1 cellular context compared by ENCODE assay signal in the genomic region with DNA sequence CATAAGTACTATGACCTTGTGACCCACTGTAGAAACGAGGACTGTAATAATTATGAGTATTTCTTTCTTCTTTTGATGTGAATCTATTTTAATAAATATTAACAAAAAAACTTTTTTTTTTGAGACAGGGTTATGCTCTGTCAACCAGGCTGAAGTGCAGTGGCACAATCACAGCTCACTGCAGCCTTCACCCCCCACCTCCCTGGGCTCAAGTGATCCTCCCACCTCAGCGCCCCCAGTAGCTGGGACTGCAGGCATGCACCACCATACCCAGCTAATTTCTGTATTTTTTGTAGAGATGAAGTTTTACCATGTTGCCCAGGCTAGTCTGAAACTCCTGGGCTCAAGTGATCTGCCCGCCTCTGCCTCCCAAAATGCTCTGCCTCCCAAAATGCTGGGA.
TF ChIP-seq lines count a peak whose summit lies in the region.

No MANE protein-coding gene starts in this region.

TF ChIP-seq in GM12878, 131 proteins besides CTCF, POLR2A, EP300 and RAD21:
- TF ChIP-seq SIX5 (IDR thresholded peaks at IDR 0.05; ENCODE audit: low read depth, low read length, severe bottlenecking) (no peak), BHLHE40 (IDR thresholded peaks at IDR 0.05; ENCODE audit: borderline replicate concordance in 1 of 2, low read depth in 2 of 2, low read length in 1 of 2) (no peak), HCFC1 (IDR thresholded peaks at IDR 0.05; ENCODE audit: low read length) (no peak), KAT2A (conservative IDR thresholded peaks at IDR 0.05; ENCODE audit: control insufficient read depth, low read depth, low read length) (no peak), CEBPB (IDR thresholded peaks at IDR 0.05; ENCODE audit: borderline replicate concordance in 1 of 2, low read depth in 2 of 2, low read length in 2 of 2) (no peak), KLF5 (IDR thresholded peaks at IDR 0.05; ENCODE audit: partially characterized antibody) (no peak), RCOR1 (conservative IDR thresholded peaks at IDR 0.05; ENCODE audit: low read depth, low read length) (no peak), LARP7 (IDR thresholded peaks at IDR 0.05) (no peak), RELB (IDR thresholded peaks at IDR 0.05; ENCODE audit: low read depth) (no peak), RBBP5 (conservative IDR thresholded peaks at IDR 0.05) (no peak)
